Comparison of ENCODE assay signal across 19 cellular contexts in the genomic region with DNA sequence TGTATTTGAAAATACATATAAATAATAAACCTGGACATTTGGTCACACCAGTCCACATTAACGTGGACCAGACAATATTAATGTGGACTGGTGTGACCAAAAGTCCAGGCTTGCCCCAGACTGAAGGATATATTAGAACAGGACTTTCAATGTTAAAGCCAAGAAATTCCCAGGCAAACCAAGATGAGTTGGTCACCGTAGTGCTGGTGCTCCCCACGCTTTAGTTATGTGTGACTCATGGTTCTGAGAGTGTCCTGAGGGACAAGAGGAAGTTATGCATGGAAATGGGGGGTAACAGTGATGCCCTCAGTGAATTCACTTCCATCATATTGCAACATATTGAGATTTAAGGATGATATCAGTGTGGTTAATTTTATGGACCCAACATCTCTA. TPM values are rescaled to one million over a fixed set of nuclear protein-coding genes. Genes with fewer than 3 reads are reported as not detected.
A peak's percentile ranks its signal among the peaks of the same experiment; 100 is the strongest.
DNase-seq lines count a peak whose midpoint lies in the region; ATAC-seq and TF ChIP-seq lines count a peak whose summit lies in the region.
"Had no signal": no experiment of that assay in that cellular context is flagged by ENCODE, and none has a peak within 500 bp of the region (broad histone marks: within the 10 kb centered on the region; RNA-seq: fewer than 3 reads in every experiment).

No MANE protein-coding gene starts in this region.

- no peak for ATAC-seq in HG02870 (IDR thresholded peaks at IDR 0.05; ENCODE audit: unreplicated experiment)

- H3K27ac ChIP-seq in dorsolateral prefrontal cortex: no peak overlapping the region

- DNase-seq in ELR (ENCODE audit: low read depth): peak; percentile 54
- DNase-seq in NCI-H69 (lab: John Stamatoyannopoulos, UW): peak; percentile 52
- DNase-seq in fibroblast of peridontal ligament (ENCODE audit: extremely low read depth): peak; percentile 55
- peak; percentile 72 for DNase-seq in skeletal muscle cell (ENCODE audit: low read depth)
- DNase-seq in HUDEP-2 (lab: John Stamatoyannopoulos, UW; ENCODE audit: unreplicated experiment in 76 of 76): no peak
- DNase-seq in NCI-H446 (lab: John Stamatoyannopoulos, UW): no peak
- DNase-seq in dorsolateral prefrontal cortex: no peak
- DNase-seq: activated CD4-positive, alpha-beta T cell treated with anti-CD3 and anti-CD28 coated beads for 48 hours; activated naive CD4-positive, alpha-beta T cell treated with anti-CD3 and anti-CD28 coated beads, Interleukin-2, amount 50 U/mL, for 16 hours; activated T-cell treated with anti-CD3 and anti-CD28 coated beads for 4 hours; mesenchymal stem cell; NCI-H1436; NCI-H2227 treated with DMSO at 0.1 percent for 48 hours; stimulated activated CD4-positive, alpha-beta T cell treated with anti-CD3 and anti-CD28 coated beads, Interleukin-2, amount 100 ng/mL, for 24 hours; T-helper 9 cell had no signal

- no peak overlapping the region for H3K4me3 ChIP-seq in skeletal muscle cell (ENCODE audit: low read depth, low read length)
- no peak overlapping the region for H3K4me3 ChIP-seq in dorsolateral prefrontal cortex

- intact Hi-C loops in dorsolateral prefrontal cortex (cut with DNase I): no loop called here

- H3K27me3 ChIP-seq in dorsolateral prefrontal cortex: no peaks in the 10 kb centered on the region

- TF ChIP-seq CTCF in dorsolateral prefrontal cortex (IDR thresholded peaks at IDR 0.05 in 54 of 56, conservative IDR thresholded peaks at IDR 0.05 in 2 of 56; ENCODE audit: low read depth in 1 of 56, partially characterized antibody in 56 of 56): no peak

RNA-seq across cellular contexts. Expression of a gene that starts 31.4 kb away (rescaled TPM):
- 1 to 10 TPM in 65 of 120 experiments, under 1 TPM in 48, not detected in 7; 0.14 to 6.3 (median 1.1) TPM for total RNA-seq in dorsolateral prefrontal cortex
- total RNA-seq: frontal cortex, H1, renal cortical epithelial cell had no signal

RNA-seq across cellular contexts. Expression of a gene that starts 49.4 kb away (rescaled TPM):
- total RNA-seq in dorsolateral prefrontal cortex: 10 to 100 TPM in 2 of 120 experiments, 1 to 10 TPM in 118; 1.5 to 11.0 (median 5.0) TPM
- total RNA-seq: renal cortical epithelial cell had no signal

Comparison
In these comparisons a context has a peak if more than half of its experiments do, and no peak if none do; other contexts are left out.
1. DNase-seq: peak in ELR (single experiment), NCI-H69 (single experiment), fibroblast of peridontal ligament (single experiment) and skeletal muscle cell (single experiment); none in HUDEP-2 (0 of 76), NCI-H446 (0 of 2) and dorsolateral prefrontal cortex (0 of 10).